ENCODE assay signal across 8 cellular contexts in the genomic region with DNA sequence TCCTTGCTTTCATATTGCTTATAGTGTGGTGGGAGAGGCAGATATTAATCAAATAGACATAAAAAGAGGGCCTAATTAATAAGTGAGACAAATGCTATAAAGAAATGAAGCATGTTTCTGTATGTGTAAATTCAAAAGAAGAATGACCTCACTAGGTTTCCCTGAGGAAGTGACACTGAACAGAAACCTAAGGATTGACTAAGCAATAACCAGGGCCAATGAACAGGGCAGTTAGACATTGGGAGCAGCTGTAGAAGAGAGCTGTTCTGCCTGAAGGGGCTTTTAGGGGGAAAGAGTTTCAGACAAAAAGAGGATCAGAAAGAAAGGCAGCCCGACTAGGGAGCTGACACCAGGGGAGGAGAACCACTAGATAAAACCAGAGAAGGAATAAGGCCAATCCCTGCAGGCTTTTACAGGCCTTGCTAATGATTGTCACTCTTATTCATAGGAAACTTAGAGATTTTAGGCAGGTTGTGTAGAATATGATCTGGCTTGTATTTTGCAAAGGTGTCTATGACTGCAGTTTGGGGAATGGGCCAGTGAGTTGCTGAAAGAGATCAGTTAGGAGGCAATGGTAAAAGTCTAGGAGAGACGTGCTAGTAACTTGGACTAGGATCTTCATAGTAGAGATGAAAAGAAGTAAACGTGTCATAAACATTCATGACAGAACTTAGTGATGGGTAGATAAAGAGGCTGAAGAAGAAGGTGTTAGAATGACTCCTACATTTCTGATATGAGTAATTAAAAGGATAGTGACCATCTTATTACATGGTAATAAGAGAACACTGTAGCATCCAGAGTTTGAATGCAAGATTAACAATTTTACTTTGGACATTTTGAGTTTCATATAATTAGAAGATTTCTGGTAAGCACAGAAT. TPM values are rescaled to one million over a fixed set of nuclear protein-coding genes. Genes with fewer than 3 reads are reported as not detected.
A peak's percentile ranks its signal among the peaks of the same experiment; 100 is the strongest.
DNase-seq lines count a peak whose midpoint lies in the region; ATAC-seq and TF ChIP-seq lines count a peak whose summit lies in the region.

No MANE protein-coding gene starts in this region.

- H3K9me3 ChIP-seq in GM23248 (ENCODE audit: low read depth) (no peaks in the 10 kb centered on the region), trophoblast cell (ENCODE audit: insufficient read depth, low read depth, low read length) (no peaks in the 10 kb centered on the region), stomach (peaks cover 0 to 3% (median 0%) of the 10 kb centered on the region in 4 donors), spleen (no peaks in the 10 kb centered on the region)

- H3K14ac ChIP-seq in trophoblast cell (ENCODE audit: low read length) = no peak overlapping the region

- no peak overlapping the region for H3K4me3 ChIP-seq in GM23248
- H3K4me3 ChIP-seq in trophoblast cell (ENCODE audit: low read depth, low read length) = no peak overlapping the region
- no peak overlapping the region for H3K4me3 ChIP-seq in stomach
- H3K4me3 ChIP-seq in spleen = no peak overlapping the region

- ATAC-seq in activated CD8-positive, alpha-beta T cell treated with anti-CD3 and anti-CD28 coated beads for 36 hours = peak; percentile 86
- ATAC-seq in activated CD8-positive, alpha-beta T cell treated with anti-CD3 and anti-CD28 coated beads, Interleukin-2, amount 10 ng/mL, durations not matched to agents 7 days and 5 days = no peak
- peak; percentile 96 for ATAC-seq in HG03521 (IDR thresholded peaks at IDR 0.05; ENCODE audit: unreplicated experiment)

- no peak overlapping the region for H3K18ac ChIP-seq in trophoblast cell (ENCODE audit: low read length)

- no peak overlapping the region for H4K12ac ChIP-seq in trophoblast cell (ENCODE audit: low read depth, low read length)

- H3K4me1 Mint-ChIP-seq in activated CD8-positive, alpha-beta T cell treated with anti-CD3 and anti-CD28 coated beads for 36 hours (ENCODE audit: low read depth) = peaks cover 8% of the 10 kb centered on the region
- H3K4me1 Mint-ChIP-seq in activated CD8-positive, alpha-beta T cell treated with anti-CD3 and anti-CD28 coated beads, Interleukin-2, amount 10 ng/mL, durations not matched to agents 7 days and 5 days (ENCODE audit: low read depth) = peaks cover 5% of the 10 kb centered on the region
- peaks cover 2% of the 10 kb centered on the region for H3K4me1 Mint-ChIP-seq in progenitor cell of endocrine pancreas (ENCODE audit: low read depth)

- H2AFZ ChIP-seq in GM23248 (peak overlapping the region; percentile 49), trophoblast cell (ENCODE audit: insufficient read depth, low read length, poor library complexity) (no peak overlapping the region)

- H3K27me3 Mint-ChIP-seq in activated CD8-positive, alpha-beta T cell treated with anti-CD3 and anti-CD28 coated beads for 36 hours = no peaks in the 10 kb centered on the region
- no peaks in the 10 kb centered on the region for H3K27me3 Mint-ChIP-seq in activated CD8-positive, alpha-beta T cell treated with anti-CD3 and anti-CD28 coated beads, Interleukin-2, amount 10 ng/mL, durations not matched to agents 7 days and 5 days (ENCODE audit: low read depth)
- H3K27me3 Mint-ChIP-seq in progenitor cell of endocrine pancreas = no peaks in the 10 kb centered on the region

- H3K27ac Mint-ChIP-seq in activated CD8-positive, alpha-beta T cell treated with anti-CD3 and anti-CD28 coated beads for 36 hours = no peak overlapping the region
- H3K27ac Mint-ChIP-seq in activated CD8-positive, alpha-beta T cell treated with anti-CD3 and anti-CD28 coated beads, Interleukin-2, amount 10 ng/mL, durations not matched to agents 7 days and 5 days = no peak overlapping the region
- no peak overlapping the region for H3K27ac Mint-ChIP-seq in progenitor cell of endocrine pancreas

- no peak overlapping the region for H2BK12ac ChIP-seq in trophoblast cell (ENCODE audit: low read length)

- CTCF ChIA-PET in activated CD8-positive, alpha-beta T cell treated with anti-CD3 and anti-CD28 coated beads for 36 hours (lab: Charles Lee) = no interaction called here
- CTCF ChIA-PET in activated CD8-positive, alpha-beta T cell treated with anti-CD3 and anti-CD28 coated beads, Interleukin-2, amount 10 ng/mL, durations not matched to agents 7 days and 5 days (lab: Charles Lee) = no interaction called here

- H3K9me2 ChIP-seq in GM23248 (ENCODE audit: insufficient read depth) = 0 out of 2 replicates have a peak, but pooled peaks cover 4% of the 10 kb centered on the region

- H3K4me1 ChIP-seq in GM23248 (ENCODE audit: insufficient read depth) (peaks cover 7% of the 10 kb centered on the region), trophoblast cell (ENCODE audit: control insufficient read depth in 1 of 2, insufficient read depth in 2 of 2, low read length in 2 of 2) (peaks cover 3 to 8% of the 10 kb centered on the region in 2 experiments), stomach (no peaks in the 10 kb centered on the region), spleen (peaks cover 0 to 11% (median 2%) of the 10 kb centered on the region in 6 donors)

- no peak overlapping the region for H3K23ac ChIP-seq in trophoblast cell (ENCODE audit: low read length)

- H3K27ac ChIP-seq in GM23248 (no peak overlapping the region), trophoblast cell (ENCODE audit: low read depth, low read length) (peak overlapping the region; percentile 57), stomach (no peak overlapping the region), spleen (peak overlapping the region in 1 of 8 donors; percentile 45)

- no peak overlapping the region for H3K9ac ChIP-seq in GM23248
- no peak overlapping the region for H3K9ac ChIP-seq in trophoblast cell (ENCODE audit: low read length)

- no peak for TF ChIP-seq EP300 in stomach (IDR thresholded peaks at IDR 0.05)

- peaks cover 22% of the 10 kb centered on the region for H3F3A ChIP-seq in GM23248 (ENCODE audit: insufficient read depth)

- H3K4ac ChIP-seq in trophoblast cell (ENCODE audit: low read depth, low read length) = no peak overlapping the region

- H3K79me2 ChIP-seq in GM23248 (ENCODE audit: insufficient read depth) = no peaks in the 10 kb centered on the region
- H3K79me2 ChIP-seq in trophoblast cell (ENCODE audit: control insufficient read depth, insufficient read depth, low read length, poor library complexity) = no peaks in the 10 kb centered on the region

- H3K4me2 ChIP-seq in GM23248 (ENCODE audit: unreplicated experiment) (no peak overlapping the region), trophoblast cell (ENCODE audit: low read length) (no peak overlapping the region)

- no peaks in the 10 kb centered on the region for H3K9me3 Mint-ChIP-seq in activated CD8-positive, alpha-beta T cell treated with anti-CD3 and anti-CD28 coated beads for 36 hours
- H3K9me3 Mint-ChIP-seq in activated CD8-positive, alpha-beta T cell treated with anti-CD3 and anti-CD28 coated beads, Interleukin-2, amount 10 ng/mL, durations not matched to agents 7 days and 5 days (ENCODE audit: insufficient read depth) = peaks cover 3% of the 10 kb centered on the region
- no peaks in the 10 kb centered on the region for H3K9me3 Mint-ChIP-seq in progenitor cell of endocrine pancreas (ENCODE audit: low read depth)

- no peak overlapping the region for H2BK5ac ChIP-seq in trophoblast cell (ENCODE audit: low read depth, low read length, poor library complexity)

- peaks cover 8% of the 10 kb centered on the region for H3K79me1 ChIP-seq in trophoblast cell (ENCODE audit: low read length)

- H3K4me3 Mint-ChIP-seq in activated CD8-positive, alpha-beta T cell treated with anti-CD3 and anti-CD28 coated beads for 36 hours = no peak overlapping the region
- no peak overlapping the region for H3K4me3 Mint-ChIP-seq in activated CD8-positive, alpha-beta T cell treated with anti-CD3 and anti-CD28 coated beads, Interleukin-2, amount 10 ng/mL, durations not matched to agents 7 days and 5 days
- no peak overlapping the region for H3K4me3 Mint-ChIP-seq in progenitor cell of endocrine pancreas (ENCODE audit: low read depth)

- H3K27me3 ChIP-seq in GM23248 (replicated peaks; ENCODE audit: insufficient read depth) = no peaks in the 10 kb centered on the region
- no peaks in the 10 kb centered on the region for H3K27me3 ChIP-seq in trophoblast cell (ENCODE audit: insufficient read depth, low read length)
- no peaks in the 10 kb centered on the region for H3K27me3 ChIP-seq in stomach
- no peaks in the 10 kb centered on the region for H3K27me3 ChIP-seq in spleen (replicated peaks in 1 of 7)

- TF ChIP-seq CTCF in activated CD8-positive, alpha-beta T cell treated with anti-CD3 and anti-CD28 coated beads for 36 hours (IDR thresholded peaks at IDR 0.05) = no peak
- TF ChIP-seq CTCF in stomach (IDR thresholded peaks at IDR 0.05) (no peak), progenitor cell of endocrine pancreas (IDR thresholded peaks at IDR 0.05; ENCODE audit: unreplicated experiment) (no peak), spleen (IDR thresholded peaks at IDR 0.05 in 8 of 11, conservative IDR thresholded peaks at IDR 0.05 in 3 of 11) (no peak)

- no peak for DNase-seq in activated CD8-positive, alpha-beta T cell treated with anti-CD3 and anti-CD28 coated beads for 36 hours
- DNase-seq in activated CD8-positive, alpha-beta T cell treated with anti-CD3 and anti-CD28 coated beads, Interleukin-2, amount 10 ng/mL, durations not matched to agents 7 days and 5 days = no peak
- peak; percentile 17 for DNase-seq in GM23248
- peak in 1 of 2 donors; percentile 18 for DNase-seq in trophoblast cell
- no peak for DNase-seq in stomach
- DNase-seq in progenitor cell of endocrine pancreas (ENCODE audit: low spot score, unreplicated experiment) = no peak
- no peak for DNase-seq in spleen

- TF ChIP-seq POLR2A in stomach (IDR thresholded peaks at IDR 0.05) (no peak), spleen (IDR thresholded peaks at IDR 0.05) (no peak)

- POLR2A ChIA-PET in activated CD8-positive, alpha-beta T cell treated with anti-CD3 and anti-CD28 coated beads for 36 hours (lab: Charles Lee) = no interaction called here
- POLR2A ChIA-PET in activated CD8-positive, alpha-beta T cell treated with anti-CD3 and anti-CD28 coated beads, Interleukin-2, amount 10 ng/mL, durations not matched to agents 7 days and 5 days (lab: Charles Lee) = no interaction called here

- in situ Hi-C loops in GM23248 (cut with MboI) = no loop called here

- no peak overlapping the region for H2BK120ac ChIP-seq in trophoblast cell (ENCODE audit: insufficient read depth, low read length, poor library complexity)

- H3K36me3 Mint-ChIP-seq in activated CD8-positive, alpha-beta T cell treated with anti-CD3 and anti-CD28 coated beads for 36 hours (ENCODE audit: low read depth) = no peaks in the 10 kb centered on the region
- peaks cover 1% of the 10 kb centered on the region for H3K36me3 Mint-ChIP-seq in activated CD8-positive, alpha-beta T cell treated with anti-CD3 and anti-CD28 coated beads, Interleukin-2, amount 10 ng/mL, durations not matched to agents 7 days and 5 days (ENCODE audit: low read depth)
- H3K36me3 Mint-ChIP-seq in progenitor cell of endocrine pancreas (ENCODE audit: insufficient read depth) = no peaks in the 10 kb centered on the region

- no peak overlapping the region for H4K8ac ChIP-seq in trophoblast cell (ENCODE audit: low read depth, low read length)

- WGBS in GM23248 (ENCODE audit: low coverage in 1 of 2, low lambda C conversion rate in 2 of 2, missing lambda C conversion rate in 2 of 2), 2 experiments = 84 to 87% methylated on average over 3 of the region's 3 CpGs
- WGBS in trophoblast cell (ENCODE audit: extremely low coverage, insufficient coverage, insufficient read length) = no CpG with 5 or more reads among the region's 3 CpGs
- 72 to 85% (median 84%) methylated on average over 3 of the region's 3 CpGs for whole genome bisulfite sequencing in stomach, 5 donors
- WGBS in spleen, 5 donors = 57 to 76% (median 74%) methylated on average over 3 of the region's 3 CpGs

- intact Hi-C loops in activated CD8-positive, alpha-beta T cell treated with anti-CD3 and anti-CD28 coated beads for 36 hours (cut with micrococcal nuclease) = no loop called here
- intact Hi-C loops in stomach (cut with DNase I; ENCODE audit: low total_unique reads) = no loop called here
- intact Hi-C loops in spleen (cut with DNase I; ENCODE audit: low total_unique reads) = no loop called here

- no peak overlapping the region for H4K91ac ChIP-seq in trophoblast cell (ENCODE audit: low read depth, low read length)

- H2AK5ac ChIP-seq in trophoblast cell (ENCODE audit: low read length) = no peak overlapping the region

- H3K36me3 ChIP-seq in GM23248 (ENCODE audit: low read depth) (no peaks in the 10 kb centered on the region), trophoblast cell (ENCODE audit: control insufficient read depth in 1 of 2, insufficient read depth in 2 of 2, low read length in 2 of 2) (no peaks in the 10 kb centered on the region), stomach (no peaks in the 10 kb centered on the region), spleen (no peaks in the 10 kb centered on the region)

- no peaks in the 10 kb centered on the region for H4K20me1 ChIP-seq in GM23248 (ENCODE audit: insufficient read depth)

RNA-seq across cellular contexts. Expression of a gene that starts 26.8 kb away (rescaled TPM):
- total RNA-seq in activated CD8-positive, alpha-beta T cell treated with anti-CD3 and anti-CD28 coated beads for 36 hours = 10 to 100 TPM; 30.5 to 31.7 TPM
- total RNA-seq in activated CD8-positive, alpha-beta T cell treated with anti-CD3 and anti-CD28 coated beads, Interleukin-2, amount 10 ng/mL, durations not matched to agents 7 days and 5 days = 10 to 100 TPM; 52.4 to 54.1 TPM
- total RNA-seq in GM23248 (2014; rRNA removed; shearing (Covaris generic)) = 121 and 124 TPM in 2 replicates
- 120 and 148 TPM in 2 replicates for polyA plus RNA-seq in GM23248 (2016; fragmentation: Nextera tagmentation; extraction: Ambion mirVana)
- polyA plus RNA-seq in trophoblast cell (2013) = 101 and 113 TPM in 2 replicates
- 10 to 100 TPM in 3 of 5 donors, 1 to 10 TPM in 2; 1.4 to 30.1 (median 12.5) TPM for total RNA-seq in stomach
- polyA plus RNA-seq in stomach = 1 to 10 TPM; 4.1 to 9.7 (median 4.5) TPM
- total RNA-seq in progenitor cell of endocrine pancreas = 6.4 TPM in 2 replicates
- total RNA-seq in spleen = 100 to 1,000 TPM; 150 to 292 (median 192) TPM
- polyA plus RNA-seq in spleen = 10 to 100 TPM; 33.0 to 59.4 (median 46.5) TPM
